In the genomic region with DNA sequence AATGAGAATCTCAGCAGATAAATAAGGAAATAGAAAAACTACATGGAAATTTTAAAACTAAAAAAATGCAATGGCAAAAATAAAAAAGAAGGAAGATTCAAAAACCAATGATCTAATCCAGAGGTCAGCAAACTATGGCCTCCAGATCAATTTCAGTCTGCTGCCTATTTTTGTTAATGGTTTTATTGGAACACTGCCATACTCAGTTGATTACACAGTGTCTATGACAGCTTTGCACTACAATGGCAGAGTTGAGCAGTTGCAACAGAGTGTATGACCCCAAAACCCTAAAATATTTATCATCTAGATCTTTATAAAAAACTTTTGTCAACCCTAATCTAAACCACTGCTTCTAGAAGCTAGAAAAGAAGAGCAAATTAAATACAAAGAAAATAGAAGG, we compare ENCODE assay signal across 14 cellular contexts.
"Had no signal": no experiment of that assay in that cellular context is flagged by ENCODE, and none has a peak within 500 bp of the region (broad histone marks: within the 10 kb centered on the region; RNA-seq: fewer than 3 reads in every experiment).

No MANE protein-coding gene starts in this region.

- H3K27ac ChIP-seq: colonic mucosa, left lung, neutrophil had no signal

- H3K36me3 ChIP-seq: colonic mucosa, left lung, neutrophil had no signal

- H3K4me1 ChIP-seq: colonic mucosa, left lung had no signal

- DNase-seq: activated B cell treated with CpG ODN at 0.5 μM for 24 hours; activated CD4-positive, alpha-beta T cell treated with anti-CD3 and anti-CD28 coated beads, Interleukin-2, amount 10 ng/mL, durations not matched to agents 24 days and 14 days; activated CD8-positive, alpha-beta memory T cell treated with anti-CD3 and anti-CD28 coated beads for 24 hours; activated naive CD4-positive, alpha-beta T cell; activated naive CD8-positive, alpha-beta T cell treated with anti-CD3 and anti-CD28 coated beads, Interleukin-2, amount 10 ng/mL, durations not matched to agents 7 days and 5 days; central memory CD4-positive, alpha-beta T cell; colonic mucosa; left lung; mucosa of descending colon; natural killer cell; stimulated activated CD4-positive, alpha-beta T cell treated with anti-CD3 and anti-CD28 coated beads, Interleukin-2, amount 100 ng/mL, for 48 hours had no signal

- H3K9me3 ChIP-seq: colonic mucosa, mucosa of descending colon, neutrophil had no signal

- H3K4me3 ChIP-seq: colonic mucosa, left lung, mucosa of descending colon had no signal

- ATAC-seq: esophagus mucosa; left lung; mucosa of descending colon; natural killer cell; stimulated activated memory B cell treated with anti-CD40 and anti-IgM and Interleukin-4, amounts not matched to agents 10 μg/mL and 1 μg/mL and 100 μg/mL, for 72 hours had no signal

- H3K27me3 ChIP-seq: colonic mucosa, left lung, neutrophil had no signal
